16 cellular contexts compared by ENCODE assay signal in the genomic region with DNA sequence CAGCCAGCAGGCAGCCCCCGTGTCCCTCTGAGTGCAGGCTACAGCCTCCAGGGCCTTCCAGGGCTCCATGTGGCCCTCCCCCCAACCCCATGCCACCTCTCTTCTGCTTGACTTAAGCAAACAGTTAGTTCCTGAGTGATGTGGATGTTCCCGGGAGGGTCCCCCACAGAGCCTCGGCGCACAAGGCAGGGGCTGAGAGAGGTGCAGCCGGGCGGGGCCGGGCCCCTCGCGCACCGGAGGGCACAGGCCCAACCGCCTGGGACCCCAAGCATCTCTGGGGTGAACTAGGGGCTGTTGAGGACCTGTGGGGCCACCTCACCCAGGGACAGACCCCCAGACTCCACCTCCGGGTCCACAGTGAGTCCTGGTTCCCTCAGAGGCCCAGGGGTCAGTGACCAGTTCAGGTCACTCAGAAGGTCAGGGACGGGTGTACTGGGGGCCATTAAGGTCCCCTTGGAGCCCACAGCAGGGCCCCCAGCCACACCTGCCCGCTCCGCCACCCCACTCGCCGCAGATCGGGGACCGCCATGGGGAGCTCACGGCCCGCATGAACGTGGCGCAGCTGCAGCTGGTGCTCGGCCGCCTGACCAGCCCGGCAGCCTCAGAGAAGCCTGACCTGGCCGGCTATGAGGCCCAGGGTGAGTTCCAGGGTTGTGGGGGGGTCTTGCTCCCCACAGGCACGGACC. TPM values are rescaled to one million over a fixed set of nuclear protein-coding genes. Genes with fewer than 3 reads are reported as not detected.
A peak's percentile ranks its signal among the peaks of the same experiment; 100 is the strongest.
DNase-seq lines count a peak whose midpoint lies in the region; ATAC-seq, FAIRE-seq and TF ChIP-seq lines count a peak whose summit lies in the region.
"Had no signal": no experiment of that assay in that cellular context is flagged by ENCODE, and none has a peak within 500 bp of the region (broad histone marks: within the 10 kb centered on the region; RNA-seq: fewer than 3 reads in every experiment).

No MANE protein-coding gene starts in this region.

- peaks cover 22% of the 10 kb centered on the region; the same call in 1 of the 3 replicates for H3K36me3 ChIP-seq in K562 (ENCODE audit: control insufficient read depth, insufficient read depth, low read length)
- H3K36me3 ChIP-seq in neuronal stem cell (replicated peaks in 1 of 2; ENCODE audit: control insufficient read depth in 2 of 2, insufficient read depth in 2 of 2, low read length in 2 of 2): peaks cover 30 to 72% of the 10 kb centered on the region in 2 donors

- DNase-seq in right cardiac atrium (peak in 1 of 3 donors; percentile 52), Right ventricle myocardium superior (no peak), K562 (ENCODE audit: extremely low read depth in 1 of 4, low spot score in 3 of 4) (no peak), neuronal stem cell (ENCODE audit: low spot score) (no peak), DMS114 treated with DMSO at 0.1 percent for 48 hours (lab: John Stamatoyannopoulos, UW; ENCODE audit: unreplicated experiment) (no peak)
- DNase-seq: BE2C; Caco-2; CD8-positive, alpha-beta memory T cell; DMS53; GF-D8; GM23248; H7 had no signal

- H3K9me3 ChIP-seq in right cardiac atrium (ENCODE audit: control insufficient read depth, low read length) (no peaks in the 10 kb centered on the region), K562 (replicated peaks; ENCODE audit: control insufficient read depth, insufficient read depth, low read depth, low read length) (no peaks in the 10 kb centered on the region), neuronal stem cell (replicated peaks in 1 of 2; ENCODE audit: control insufficient read depth in 2 of 2, insufficient read depth in 1 of 2, low read depth in 1 of 2, low read length in 2 of 2) (no peaks in the 10 kb centered on the region)
- H3K9me3 ChIP-seq: A549, BE2C, Caco-2 had no signal

- no peak overlapping the region for H3K4me3 ChIP-seq in right cardiac atrium (ENCODE audit: low read length)
- H3K4me3 ChIP-seq in K562: no peak overlapping the region
- H3K4me3 ChIP-seq in neuronal stem cell (ENCODE audit: low read length in 2 of 2): no peak overlapping the region
- H3K4me3 ChIP-seq: A549, GM23248 had no signal

- no peaks in the 10 kb centered on the region for H3K79me2 ChIP-seq in K562 (ENCODE audit: control insufficient read depth, insufficient read depth, low read length)

- no TSS peak for BruUV-seq in K562 (replicated peaks; lab: Mats Ljungman, UMichigan)

- H3K4me1 ChIP-seq in right cardiac atrium (ENCODE audit: control insufficient read depth, insufficient read depth, low read length): peaks cover 2% of the 10 kb centered on the region
- H3K4me1 ChIP-seq in K562 (replicated peaks in 1 of 2; ENCODE audit: control insufficient read depth in 2 of 2, insufficient read depth in 2 of 2, low read length in 2 of 2): peaks cover 10 to 96% of the 10 kb centered on the region in 2 experiments
- peaks cover 2 to 16% of the 10 kb centered on the region in 2 donors for H3K4me1 ChIP-seq in neuronal stem cell (ENCODE audit: control insufficient read depth in 2 of 2, insufficient read depth in 1 of 2, low read depth in 1 of 2, low read length in 2 of 2)

- peak overlapping the region; percentile 47 for H2BK120ac ChIP-seq in neuronal stem cell (ENCODE audit: low read depth, low read length)

- POLR2A ChIA-PET in K562 (lab: Yijun Ruan, JAX): interaction anchor here (0.6 to 1.0 kb wide), 3 partner anchors 18 to 110 kb away, joined by 3 to 4 read pairs (median 3); no protein-coding TSS in a partner anchor

- 91% methylated on average over 28 of the region's 28 CpGs for WGBS in right cardiac atrium
- WGBS in K562 (ENCODE audit: insufficient coverage, low coverage, missing lambda C conversion rate): 82% methylated on average over 10 of the region's 28 CpGs
- WGBS in neuronal stem cell (ENCODE audit: extremely low coverage in 2 of 2, insufficient read length in 2 of 2, insufficient replicate concordance in 1 of 2), 2 donors: no CpG with 5 or more reads among the region's 28 CpGs

- H2BK15ac ChIP-seq in neuronal stem cell (ENCODE audit: low read length): no peak overlapping the region

- H2BK12ac ChIP-seq in neuronal stem cell (ENCODE audit: low read length): peak overlapping the region; percentile 10

- no peak overlapping the region for H3K4ac ChIP-seq in neuronal stem cell (ENCODE audit: low read length)

- CTCF ChIA-PET in K562 (lab: Yijun Ruan, JAX; ENCODE audit: low intra/inter-chr PET ratio): interaction anchor here (1.1 to 2.6 kb wide), 3 partner anchors 23 to 61 kb away, joined by 3 to 10 read pairs (median 9); partner anchors contain the start of genes DNLZ and SNAPC4

- H3K23ac ChIP-seq in neuronal stem cell (ENCODE audit: low read depth, low read length, poor library complexity): peak overlapping the region; percentile 43

- peak overlapping the region; percentile 53 for H2BK5ac ChIP-seq in neuronal stem cell (ENCODE audit: low read length)

- H2AK5ac ChIP-seq in neuronal stem cell (ENCODE audit: low read depth, low read length): peak overlapping the region; percentile 75

- H4K20me1 ChIP-seq in K562 (replicated peaks; ENCODE audit: control insufficient read depth, insufficient read depth, low read length): no peaks in the 10 kb centered on the region

- FAIRE-seq in K562 (lab: Jason Lieb, UNC): no peak
- FAIRE-seq: A549, HTR-8/SVneo had no signal

- no peak for TF ChIP-seq RAD21 in K562 (CRISPR knock-in tag; conservative IDR thresholded peaks at IDR 0.05 in 1 of 2, IDR thresholded peaks at IDR 0.05 in 1 of 2)

- H3K9ac ChIP-seq in K562 (ENCODE audit: insufficient read depth in 1 of 2, low read depth in 2 of 2, low read length in 2 of 2) (no peak overlapping the region), neuronal stem cell (ENCODE audit: low read depth, low read length, poor library complexity) (no peak overlapping the region)
- H3K9ac ChIP-seq: GM23248 had no signal

- H3K14ac ChIP-seq in neuronal stem cell (ENCODE audit: low read length): peak overlapping the region; percentile 97

- H3K27ac ChIP-seq in right cardiac atrium (ENCODE audit: low read length): peak overlapping the region; percentile 21
- no peak overlapping the region for H3K27ac ChIP-seq in K562 (ENCODE audit: extremely low read depth, low read depth, low read length)
- H3K27ac ChIP-seq in neuronal stem cell (replicated peaks; ENCODE audit: low read length): no peak overlapping the region
- H3K27ac ChIP-seq: A549, GM23248 had no signal

- peaks cover 3% of the 10 kb centered on the region for H3K9me1 ChIP-seq in K562 (ENCODE audit: control insufficient read depth, insufficient read depth, low read length)

- H3K4me2 ChIP-seq in K562 (ENCODE audit: insufficient read depth, low read length): no peak overlapping the region
- no peak overlapping the region for H3K4me2 ChIP-seq in neuronal stem cell (ENCODE audit: insufficient read depth, low read length, poor library complexity, severe bottlenecking)
- H3K4me2 ChIP-seq: A549 had no signal

- TF ChIP-seq CTCF in K562 (IDR thresholded peaks at IDR 0.05 in 2 of 3, conservative IDR thresholded peaks at IDR 0.05 in 1 of 3; ENCODE audit: insufficient read depth in 2 of 3, low read depth in 1 of 3, low read length in 3 of 3): no peak

- no peak overlapping the region for H4K91ac ChIP-seq in neuronal stem cell (ENCODE audit: low read depth, low read length, poor library complexity)

- no peak overlapping the region for H2AFZ ChIP-seq in K562 (ENCODE audit: low read depth, low read length)
- H2AFZ ChIP-seq in neuronal stem cell (ENCODE audit: low read length): no peak overlapping the region
- H2AFZ ChIP-seq: GM23248 had no signal

- no peak for TF ChIP-seq POLR2A in K562 (conservative IDR thresholded peaks at IDR 0.05)

- intact Hi-C loops in right cardiac atrium (cut with DNase I): no loop called here
- intact Hi-C loops in Right ventricle myocardium superior (cut with DNase I): no loop called here
- intact Hi-C loops in K562 (cut with micrococcal nuclease): no loop called here

- in situ Hi-C loops in K562 (cut with MboI): loop anchor here (25.0 kb wide), 1 partner anchor 297 kb away; no protein-coding TSS in a partner anchor

- ATAC-seq in right cardiac atrium: no peak
- no peak for ATAC-seq in Right ventricle myocardium superior (ENCODE audit: poor library complexity)
- ATAC-seq in K562: no peak
- ATAC-seq in GM21737 (IDR thresholded peaks at IDR 0.05; ENCODE audit: unreplicated experiment): no peak

- peaks cover 12% of the 10 kb centered on the region for H3K79me1 ChIP-seq in neuronal stem cell (ENCODE audit: low read depth, low read length)

- no peak overlapping the region for H3K18ac ChIP-seq in neuronal stem cell (ENCODE audit: low read length)

- TF ChIP-seq EP300 in K562 (IDR thresholded peaks at IDR 0.05; ENCODE audit: low read length): no peak

- H4K8ac ChIP-seq in neuronal stem cell (ENCODE audit: low read depth, low read length): peak overlapping the region; percentile 3

- H3K27me3 ChIP-seq in right cardiac atrium (ENCODE audit: control insufficient read depth, insufficient read depth) (no peaks in the 10 kb centered on the region), K562 (ENCODE audit: control insufficient read depth in 2 of 2, insufficient read depth in 2 of 2, low read length in 2 of 2) (no peaks in the 10 kb centered on the region), neuronal stem cell (ENCODE audit: control insufficient read depth in 3 of 3, insufficient read depth in 3 of 3, low read depth in 1 of 3, low read length in 3 of 3) (no peaks in the 10 kb centered on the region)
- H3K27me3 ChIP-seq: BE2C had no signal

RNA-seq across cellular contexts. Expression of gene GPSM1, which starts 13.2 kb away (rescaled TPM):
- 10 to 100 TPM; 46.3 to 90.6 (median 71.6) TPM for total RNA-seq in right cardiac atrium
- polyA plus RNA-seq in right cardiac atrium: 73.3 TPM
- total RNA-seq in Right ventricle myocardium superior: 50.3 TPM
- total RNA-seq in K562 (2011; cell fraction: chromatin; rRNA removed; ENCODE audit: low replicate concordance): 13.9 and 58.1 TPM in 2 replicates
- 30.3 and 36.2 TPM in 2 replicates for total RNA-seq in K562 (2011; cell fraction: nucleolus; rRNA removed)
- 16.3 and 19.9 TPM in 2 replicates for total RNA-seq in K562 (2011; cell fraction: nucleoplasm; rRNA removed)
- 12.7 and 16.0 TPM in 2 replicates for total RNA-seq in K562 (2014; rRNA removed)
- total RNA-seq in K562 (2014; rRNA removed; fragmentation: Illumina TruSeq; extraction: Trizol): 0.54 and 0.76 TPM in 2 replicates
- total RNA-seq in K562 (2015; rRNA removed; fragmentation: Illumina TruSeq; extraction: Trizol): 3.1 and 4.1 TPM in 2 replicates
- 12.4 and 14.2 TPM in 2 replicates for total RNA-seq in K562 (2021)
- polyA plus RNA-seq in K562 (2011; rRNA removed): 5.4 and 6.7 TPM in 2 replicates
- 5.4 and 23.3 TPM in 2 replicates for polyA plus RNA-seq in K562 (2011; cell fraction: cytosol; rRNA removed)
- 21.3 and 47.7 TPM in 2 replicates for polyA plus RNA-seq in K562 (2011; cell fraction: nucleus; rRNA removed)
- 5.3 and 13.8 TPM in 2 replicates for polyA plus RNA-seq in K562 (2012)
- 1.9 and 5.2 TPM in 2 replicates for polyA plus RNA-seq in K562 (2014; fragmentation: Illumina TruSeq; extraction: Trizol)
- under 1 TPM; 0.04 to 0.10 TPM for polyA plus RNA-seq in K562 (2014; fragmentation: Nextera tagmentation; extraction: Ambion mirVana)
- 9.2 and 10.1 TPM in 2 replicates for polyA plus RNA-seq in K562 (2014; rRNA removed)
- 1.4 and 3.0 TPM in 2 replicates for polyA minus RNA-seq in K562 (2011; rRNA and poly(A)+ RNA removed)
- 7.8 and 9.2 TPM in 2 replicates for polyA minus RNA-seq in K562 (2011; cell fraction: cytosol; rRNA and poly(A)+ RNA removed)
- 12.7 and 13.3 TPM in 2 replicates for polyA minus RNA-seq in K562 (2011; cell fraction: nucleus; rRNA and poly(A)+ RNA removed)
- 37.4 TPM for polyA plus RNA-seq in neuronal stem cell (2013, experiment 1 of 2)
- polyA plus RNA-seq in neuronal stem cell (2013, experiment 2 of 2): 37.2 TPM

RNA-seq across cellular contexts. Expression of gene DNLZ, which starts 23.0 kb away (rescaled TPM):
- total RNA-seq in right cardiac atrium: 10 to 100 TPM; 15.2 to 24.9 (median 22.2) TPM
- 17.1 TPM for polyA plus RNA-seq in right cardiac atrium
- 39.9 TPM for total RNA-seq in Right ventricle myocardium superior
- total RNA-seq in K562 (2011; cell fraction: chromatin; rRNA removed; ENCODE audit: low replicate concordance): 3.5 and 12.0 TPM in 2 replicates
- 9.3 and 11.7 TPM in 2 replicates for total RNA-seq in K562 (2011; cell fraction: nucleolus; rRNA removed)
- total RNA-seq in K562 (2011; cell fraction: nucleoplasm; rRNA removed): 3.4 and 4.8 TPM in 2 replicates
- 44.6 and 56.7 TPM in 2 replicates for total RNA-seq in K562 (2014; rRNA removed)
- total RNA-seq in K562 (2014; rRNA removed; fragmentation: Illumina TruSeq; extraction: Trizol): 2.2 and 3.4 TPM in 2 replicates
- total RNA-seq in K562 (2015; rRNA removed; fragmentation: Illumina TruSeq; extraction: Trizol): 10.0 and 10.8 TPM in 2 replicates
- 25.6 and 25.8 TPM in 2 replicates for total RNA-seq in K562 (2021)
- polyA plus RNA-seq in K562 (2011; rRNA removed): 3.1 and 3.2 TPM in 2 replicates
- polyA plus RNA-seq in K562 (2011; cell fraction: cytosol; rRNA removed): 7.6 and 27.3 TPM in 2 replicates
- 4.2 and 7.4 TPM in 2 replicates for polyA plus RNA-seq in K562 (2011; cell fraction: nucleus; rRNA removed)
- 8.5 and 15.9 TPM in 2 replicates for polyA plus RNA-seq in K562 (2012)
- polyA plus RNA-seq in K562 (2014; fragmentation: Illumina TruSeq; extraction: Trizol): 2.2 and 4.2 TPM in 2 replicates
- polyA plus RNA-seq in K562 (2014; fragmentation: Nextera tagmentation; extraction: Ambion mirVana): under 1 TPM; 0.17 to 0.36 TPM
- polyA plus RNA-seq in K562 (2014; rRNA removed): 22.1 and 29.8 TPM in 2 replicates
- polyA minus RNA-seq in K562 (2011; rRNA and poly(A)+ RNA removed): 0.28 TPM in 1 of 2 replicates, not detected in the other
- polyA minus RNA-seq in K562 (2011; cell fraction: cytosol; rRNA and poly(A)+ RNA removed): 2.6 and 3.4 TPM in 2 replicates
- 2.9 and 3.6 TPM in 2 replicates for polyA minus RNA-seq in K562 (2011; cell fraction: nucleus; rRNA and poly(A)+ RNA removed)
- 6.7 TPM for polyA plus RNA-seq in neuronal stem cell (2013, experiment 1 of 2)
- polyA plus RNA-seq in neuronal stem cell (2013, experiment 2 of 2): 6.9 TPM

RNA-seq across cellular contexts. Expression of gene CARD9, which starts 33.0 kb away (rescaled TPM):
- total RNA-seq in right cardiac atrium: 1 to 10 TPM in 2 of 4 donors, under 1 TPM in 2; 0.76 to 2.1 (median 1.0) TPM
- 0.68 TPM for polyA plus RNA-seq in right cardiac atrium
- 0.78 TPM for total RNA-seq in Right ventricle myocardium superior
- total RNA-seq in K562 (2011; cell fraction: chromatin; rRNA removed; ENCODE audit: low replicate concordance): 37.4 and 149 TPM in 2 replicates
- total RNA-seq in K562 (2011; cell fraction: nucleolus; rRNA removed): 92.6 and 92.9 TPM in 2 replicates
- 39.7 and 46.5 TPM in 2 replicates for total RNA-seq in K562 (2011; cell fraction: nucleoplasm; rRNA removed)
- total RNA-seq in K562 (2014; rRNA removed): 37.6 and 40.1 TPM in 2 replicates
- total RNA-seq in K562 (2014; rRNA removed; fragmentation: Illumina TruSeq; extraction: Trizol): 3.5 and 3.6 TPM in 2 replicates
- total RNA-seq in K562 (2015; rRNA removed; fragmentation: Illumina TruSeq; extraction: Trizol): 14.6 and 15.8 TPM in 2 replicates
- total RNA-seq in K562 (2021): 35.6 and 42.7 TPM in 2 replicates
- polyA plus RNA-seq in K562 (2011; rRNA removed): 9.7 and 27.8 TPM in 2 replicates
- polyA plus RNA-seq in K562 (2011; cell fraction: cytosol; rRNA removed): 10.5 and 13.4 TPM in 2 replicates
- polyA plus RNA-seq in K562 (2011; cell fraction: nucleus; rRNA removed): 231 and 234 TPM in 2 replicates
- 21.9 and 61.0 TPM in 2 replicates for polyA plus RNA-seq in K562 (2012)
- polyA plus RNA-seq in K562 (2014; fragmentation: Illumina TruSeq; extraction: Trizol): 4.7 and 13.2 TPM in 2 replicates
- polyA plus RNA-seq in K562 (2014; fragmentation: Nextera tagmentation; extraction: Ambion mirVana): 1 to 10 TPM; 1.7 to 2.0 TPM
- 40.4 and 53.0 TPM in 2 replicates for polyA plus RNA-seq in K562 (2014; rRNA removed)
- polyA minus RNA-seq in K562 (2011; rRNA and poly(A)+ RNA removed): 4.8 and 5.0 TPM in 2 replicates
- 7.2 and 12.8 TPM in 2 replicates for polyA minus RNA-seq in K562 (2011; cell fraction: cytosol; rRNA and poly(A)+ RNA removed)
- polyA minus RNA-seq in K562 (2011; cell fraction: nucleus; rRNA and poly(A)+ RNA removed): 25.8 and 55.4 TPM in 2 replicates
- 0.14 TPM for polyA plus RNA-seq in neuronal stem cell (2013, experiment 1 of 2)
- 0.17 TPM for polyA plus RNA-seq in neuronal stem cell (2013, experiment 2 of 2)
- polyA plus RNA-seq: CD8-positive, alpha-beta memory T cell had no signal

RNA-seq across cellular contexts. Expression of gene CCDC187, which starts 36.6 kb away (rescaled TPM):
- total RNA-seq in right cardiac atrium (not detected), Right ventricle myocardium superior (not detected), K562 (2014; rRNA removed) (not detected in 2 replicates), K562 (2014; rRNA removed; fragmentation: Illumina TruSeq; extraction: Trizol) (not detected in 2 replicates), K562 (2015; rRNA removed; fragmentation: Illumina TruSeq; extraction: Trizol) (not detected in 2 replicates), K562 (2021) (0.02 TPM in 1 of 2 replicates, not detected in the other)
- polyA plus RNA-seq in right cardiac atrium (not detected), K562 (2011; rRNA removed) (not detected in 2 replicates), K562 (2014; fragmentation: Illumina TruSeq; extraction: Trizol) (not detected in 2 replicates), K562 (2014; fragmentation: Nextera tagmentation; extraction: Ambion mirVana) (not detected), K562 (2014; rRNA removed) (not detected in 2 replicates)
- 0.53 TPM in 1 of 2 replicates, not detected in the other for total RNA-seq in K562 (2011; cell fraction: chromatin; rRNA removed; ENCODE audit: low replicate concordance)
- 0.13 and 0.33 TPM in 2 replicates for total RNA-seq in K562 (2011; cell fraction: nucleolus; rRNA removed)
- total RNA-seq in K562 (2011; cell fraction: nucleoplasm; rRNA removed): 0.15 and 0.46 TPM in 2 replicates
- polyA plus RNA-seq in K562 (2011; cell fraction: cytosol; rRNA removed): 0.07 TPM in 1 of 2 replicates, not detected in the other
- polyA plus RNA-seq in K562 (2011; cell fraction: nucleus; rRNA removed): 0.01 and 0.40 TPM in 2 replicates
- polyA plus RNA-seq in K562 (2012): 0.04 TPM in 1 of 2 replicates, not detected in the other
- polyA minus RNA-seq in K562 (2011; rRNA and poly(A)+ RNA removed): not detected in 2 replicates
- polyA minus RNA-seq in K562 (2011; cell fraction: cytosol; rRNA and poly(A)+ RNA removed): not detected in 2 replicates
- 0.11 and 0.27 TPM in 2 replicates for polyA minus RNA-seq in K562 (2011; cell fraction: nucleus; rRNA and poly(A)+ RNA removed)
- 0.08 TPM for polyA plus RNA-seq in neuronal stem cell (2013, experiment 1 of 2)
- 0.08 TPM for polyA plus RNA-seq in neuronal stem cell (2013, experiment 2 of 2)
- total RNA-seq: CD8-positive, alpha-beta memory T cell; GM23248; H7 had no signal
- polyA plus RNA-seq: AG04450; CD8-positive, alpha-beta memory T cell; GM23248 had no signal

RNA-seq across cellular contexts. Expression of gene SNAPC4, which starts 59.5 kb away (rescaled TPM):
- total RNA-seq in right cardiac atrium (1 to 10 TPM; 3.2 to 4.4 (median 3.9) TPM), Right ventricle myocardium superior (3.3 TPM), K562 (2014; rRNA removed) (14.4 and 15.8 TPM in 2 replicates), K562 (2014; rRNA removed; fragmentation: Illumina TruSeq; extraction: Trizol) (7.1 and 8.8 TPM in 2 replicates), K562 (2015; rRNA removed; fragmentation: Illumina TruSeq; extraction: Trizol) (9.3 and 11.1 TPM in 2 replicates), K562 (2021) (17.1 and 18.7 TPM in 2 replicates)
- polyA plus RNA-seq in right cardiac atrium (3.7 TPM), K562 (2011; rRNA removed) (4.4 and 4.5 TPM in 2 replicates), K562 (2014; fragmentation: Illumina TruSeq; extraction: Trizol) (8.8 and 9.0 TPM in 2 replicates), K562 (2014; fragmentation: Nextera tagmentation; extraction: Ambion mirVana) (under 1 TPM; 0.21 to 0.46 TPM), K562 (2014; rRNA removed) (18.7 and 21.8 TPM in 2 replicates)
- 42.9 and 79.4 TPM in 2 replicates for total RNA-seq in K562 (2011; cell fraction: chromatin; rRNA removed; ENCODE audit: low replicate concordance)
- total RNA-seq in K562 (2011; cell fraction: nucleolus; rRNA removed): 32.0 TPM in 2 replicates
- 23.1 and 26.3 TPM in 2 replicates for total RNA-seq in K562 (2011; cell fraction: nucleoplasm; rRNA removed)
- polyA plus RNA-seq in K562 (2011; cell fraction: cytosol; rRNA removed): 3.2 and 7.4 TPM in 2 replicates
- 16.1 and 32.6 TPM in 2 replicates for polyA plus RNA-seq in K562 (2011; cell fraction: nucleus; rRNA removed)
- polyA plus RNA-seq in K562 (2012): 9.7 and 10.5 TPM in 2 replicates
- 6.7 and 10.2 TPM in 2 replicates for polyA minus RNA-seq in K562 (2011; rRNA and poly(A)+ RNA removed)
- polyA minus RNA-seq in K562 (2011; cell fraction: cytosol; rRNA and poly(A)+ RNA removed): 6.1 and 7.4 TPM in 2 replicates
- 8.3 and 11.7 TPM in 2 replicates for polyA minus RNA-seq in K562 (2011; cell fraction: nucleus; rRNA and poly(A)+ RNA removed)
- 7.2 TPM for polyA plus RNA-seq in neuronal stem cell (2013, experiment 1 of 2)
- 7.1 TPM for polyA plus RNA-seq in neuronal stem cell (2013, experiment 2 of 2)
